ENCODE assay signal across 8 cellular contexts in the genomic region with DNA sequence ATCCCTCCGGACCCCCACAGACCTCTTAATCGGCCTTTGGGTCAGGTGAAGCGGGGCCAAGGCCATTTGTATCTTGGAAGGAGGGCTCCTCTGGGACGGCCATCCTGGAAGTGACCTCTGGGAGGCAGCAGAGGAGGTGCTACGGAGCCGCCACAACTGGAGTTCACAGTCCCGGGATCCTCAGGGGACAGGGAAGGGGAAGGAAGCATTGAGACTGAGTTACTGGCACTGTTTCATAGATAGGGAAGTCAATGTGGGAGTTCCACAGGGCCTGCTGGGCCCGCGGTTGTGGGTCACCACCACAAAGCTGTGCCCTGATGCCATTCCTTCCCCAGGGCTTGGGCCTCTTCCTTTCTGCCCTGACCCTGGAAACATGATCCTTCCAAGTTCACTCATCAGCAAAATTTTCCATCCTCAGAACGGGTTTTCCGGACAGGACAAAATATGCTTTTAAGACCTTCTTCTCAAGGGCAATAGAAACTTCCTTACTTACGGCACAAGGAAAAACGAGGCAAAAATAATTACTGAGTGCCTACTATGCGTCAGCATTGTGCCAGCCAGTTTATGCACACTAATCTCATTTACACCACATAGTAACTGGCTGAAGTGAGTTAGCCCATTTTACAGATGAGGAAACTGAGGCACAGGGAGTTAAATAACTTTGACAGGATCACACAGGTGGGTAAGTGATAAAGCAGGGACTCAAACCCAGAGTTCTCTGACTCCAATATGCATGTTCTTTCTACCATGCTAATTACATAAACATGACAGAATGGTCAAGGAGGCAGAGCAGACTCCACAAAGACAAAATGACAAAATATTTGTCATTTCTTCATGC.
DNase-seq lines count a peak whose midpoint lies in the region; ATAC-seq and TF ChIP-seq lines count a peak whose summit lies in the region.

No MANE protein-coding gene starts in this region.

- H3K9me3 Mint-ChIP-seq in brain: no peaks in the 10 kb centered on the region
- H3K9me3 Mint-ChIP-seq in CD8-positive, alpha-beta T cell: no peaks in the 10 kb centered on the region

- peak overlapping the region in 1 of 5 experiments; percentile 37 for H3K27ac Mint-ChIP-seq in brain
- no peak overlapping the region for H3K27ac Mint-ChIP-seq in CD8-positive, alpha-beta T cell

- H3K27ac ChIP-seq in aorta (ENCODE audit: low read depth in 1 of 2, low read length in 2 of 2): no peak overlapping the region
- no peak overlapping the region for H3K27ac ChIP-seq in CD8-positive, alpha-beta T cell (ENCODE audit: low read depth, low read length)

- DNase-seq in Right ventricle myocardium inferior (ENCODE audit: missing footprints) (peak; percentile 66), cardiac septum (ENCODE audit: low spot score) (no peak), kidney epithelial cell (ENCODE audit: low read depth) (no peak), aorta (peak in 1 of 2 donors; percentile 53), DMS153 treated with DMSO at 0.1 percent for 48 hours (lab: John Stamatoyannopoulos, UW; ENCODE audit: unreplicated experiment) (no peak)
- no peak for DNase-seq in CD8-positive, alpha-beta T cell
- no peak for DNase-seq in stimulated activated CD4-positive, alpha-beta T cell treated with anti-CD3 and anti-CD28 coated beads, Interleukin-2, amount 100 ng/mL, for 24 hours

- peaks cover 0 to 4% of the 10 kb centered on the region in 2 donors for H3K4me1 ChIP-seq in aorta (ENCODE audit: control insufficient read depth in 1 of 2, insufficient read depth in 2 of 2, low read length in 2 of 2)
- no peaks in the 10 kb centered on the region for H3K4me1 ChIP-seq in CD8-positive, alpha-beta T cell (ENCODE audit: insufficient read depth, low read length)

- peaks cover 21% of the 10 kb centered on the region for H3K4me1 Mint-ChIP-seq in brain
- H3K4me1 Mint-ChIP-seq in CD8-positive, alpha-beta T cell (ENCODE audit: low read depth): no peaks in the 10 kb centered on the region

- H3K4me3 ChIP-seq in kidney epithelial cell (ENCODE audit: low read depth, low read length) (no peak overlapping the region), aorta (ENCODE audit: low read length in 2 of 2) (no peak overlapping the region)
- H3K4me3 ChIP-seq in CD8-positive, alpha-beta T cell (ENCODE audit: low read depth, low read length): no peak overlapping the region

- ATAC-seq in Right ventricle myocardium inferior (peak; percentile 67), aorta (ENCODE audit: low FRiP score) (peak; percentile 72)
- ATAC-seq in CD8-positive, alpha-beta T cell: no peak

- H3K4me3 Mint-ChIP-seq in brain: no peak overlapping the region
- no peak overlapping the region for H3K4me3 Mint-ChIP-seq in CD8-positive, alpha-beta T cell

- WGBS in aorta, 2 donors: 58 to 64% methylated on average over 14 of the region's 14 CpGs

- H3K36me3 ChIP-seq in kidney epithelial cell (ENCODE audit: control insufficient read depth, insufficient read depth, low read length) (no peaks in the 10 kb centered on the region), aorta (ENCODE audit: control insufficient read depth in 1 of 2, insufficient read depth in 2 of 2, low read length in 1 of 2) (no peaks in the 10 kb centered on the region)
- no peaks in the 10 kb centered on the region for H3K36me3 ChIP-seq in CD8-positive, alpha-beta T cell (ENCODE audit: insufficient read depth, low read length)

- POLR2A ChIA-PET in CD8-positive, alpha-beta T cell (lab: Charles Lee): no interaction called here

- CTCF ChIA-PET in CD8-positive, alpha-beta T cell (lab: Charles Lee): no interaction called here

- intact Hi-C loops in Right ventricle myocardium inferior (cut with DNase I): loop anchor here (1.0 to 2.0 kb wide), 2 partner anchors 16 to 133 kb away; no protein-coding TSS in a partner anchor
- intact Hi-C loops in cardiac septum (cut with DNase I): loop anchor here (2.0 to 5.0 kb wide), 3 partner anchors 18 to 172 kb away; no protein-coding TSS in a partner anchor
- intact Hi-C loops in aorta (cut with DNase I): loop anchor here in 1 of 2 donors (10.0 kb wide), 1 partner anchor 140 kb away; a partner anchor contains a TSS
- intact Hi-C loops in CD8-positive, alpha-beta T cell (cut with DNase I, micrococcal nuclease): loop anchor here in 1 of 2 experiments (10.0 kb wide), 1 partner anchor 570 kb away; no protein-coding TSS in a partner anchor

- H3K27me3 ChIP-seq in kidney epithelial cell (ENCODE audit: control insufficient read depth, insufficient read depth, low read length) (peaks cover 2% of the 10 kb centered on the region), aorta (ENCODE audit: control insufficient read depth in 1 of 2, insufficient read depth in 2 of 2, low read length in 1 of 2) (no peaks in the 10 kb centered on the region)
- no peaks in the 10 kb centered on the region for H3K27me3 ChIP-seq in CD8-positive, alpha-beta T cell (ENCODE audit: insufficient read depth, low read length)

- TF ChIP-seq CTCF in brain (conservative IDR thresholded peaks at IDR 0.05) (peak; percentile 66 to 71), kidney epithelial cell (IDR thresholded peaks at IDR 0.05; ENCODE audit: insufficient read depth, low read length, poor library complexity, severe bottlenecking) (peak; percentile 74)
- TF ChIP-seq CTCF in CD8-positive, alpha-beta T cell (IDR thresholded peaks at IDR 0.05): no peak

- peaks cover 5% of the 10 kb centered on the region for H3K27me3 Mint-ChIP-seq in brain
- H3K27me3 Mint-ChIP-seq in CD8-positive, alpha-beta T cell (ENCODE audit: low read depth): peaks cover 20% of the 10 kb centered on the region

- no peaks in the 10 kb centered on the region for H3K9me3 ChIP-seq in aorta (ENCODE audit: control insufficient read depth, low read length)
- H3K9me3 ChIP-seq in CD8-positive, alpha-beta T cell (ENCODE audit: low read length): no peaks in the 10 kb centered on the region

- no peaks in the 10 kb centered on the region for H3K36me3 Mint-ChIP-seq in brain
- H3K36me3 Mint-ChIP-seq in CD8-positive, alpha-beta T cell: no peaks in the 10 kb centered on the region
